Comparison of ENCODE assay signal across 19 cellular contexts in genomic region chr6:151247510-151247909, GRCh38. TPM values are rescaled to one million over a fixed set of nuclear protein-coding genes. Genes with fewer than 3 reads are reported as not detected.
DNase-seq lines count a peak whose midpoint lies in the region; ATAC-seq and TF ChIP-seq lines count a peak whose summit lies in the region.
"Had no signal": no experiment of that assay in that cellular context is flagged by ENCODE, and none has a peak within 500 bp of the region (broad histone marks: within the 10 kb centered on the region; RNA-seq: fewer than 3 reads in every experiment).

No MANE protein-coding gene starts in this region.

- H3K4me2 ChIP-seq in osteoblast (ENCODE audit: insufficient read depth, low read length), result no peak overlapping the region

- H3K27me3 ChIP-seq in osteoblast (ENCODE audit: insufficient read depth, low read length) (no peaks in the 10 kb centered on the region), colonic mucosa (no peaks in the 10 kb centered on the region)

- peaks cover 4% of the 10 kb centered on the region for H3K79me2 ChIP-seq in osteoblast (ENCODE audit: insufficient read depth, low read length)

- no peaks in the 10 kb centered on the region for H3K36me3 Mint-ChIP-seq in activated naive CD4-positive, alpha-beta T cell treated with anti-CD3 and anti-CD28 coated beads, Interleukin-2, amount 50 U/mL, for 24 hours
- H3K36me3 Mint-ChIP-seq: CD8-positive, alpha-beta T cell had no signal

- H3K4me1 Mint-ChIP-seq in activated naive CD4-positive, alpha-beta T cell treated with anti-CD3 and anti-CD28 coated beads, Interleukin-2, amount 50 U/mL, for 24 hours, result no peaks in the 10 kb centered on the region

- no peaks in the 10 kb centered on the region for H3K9me3 Mint-ChIP-seq in activated naive CD4-positive, alpha-beta T cell treated with anti-CD3 and anti-CD28 coated beads, Interleukin-2, amount 50 U/mL, for 24 hours
- H3K9me3 Mint-ChIP-seq: CD8-positive, alpha-beta T cell had no signal

- ATAC-seq in GM18502 (IDR thresholded peaks at IDR 0.05; ENCODE audit: poor library complexity, unreplicated experiment) (no peak), GM21786 (IDR thresholded peaks at IDR 0.05; ENCODE audit: unreplicated experiment) (no peak)
- ATAC-seq: CD8-positive, alpha-beta T cell had no signal

- no peaks in the 10 kb centered on the region for H3K4me1 ChIP-seq in osteoblast (ENCODE audit: insufficient read depth, low read length)
- H3K4me1 ChIP-seq in colonic mucosa, result no peaks in the 10 kb centered on the region

- no peak overlapping the region for H3K4me3 Mint-ChIP-seq in activated naive CD4-positive, alpha-beta T cell treated with anti-CD3 and anti-CD28 coated beads, Interleukin-2, amount 50 U/mL, for 24 hours
- H3K4me3 Mint-ChIP-seq: CD8-positive, alpha-beta T cell had no signal

- H3K4me3 ChIP-seq in osteoblast (ENCODE audit: insufficient read depth, low read length) (no peak overlapping the region), colonic mucosa (no peak overlapping the region)

- H3K27ac Mint-ChIP-seq in activated naive CD4-positive, alpha-beta T cell treated with anti-CD3 and anti-CD28 coated beads, Interleukin-2, amount 50 U/mL, for 24 hours, result peak overlapping the region; percentile 30
- H3K27ac Mint-ChIP-seq: CD8-positive, alpha-beta T cell had no signal

- H3K27me3 Mint-ChIP-seq in activated naive CD4-positive, alpha-beta T cell treated with anti-CD3 and anti-CD28 coated beads, Interleukin-2, amount 50 U/mL, for 24 hours, result peaks cover 24% of the 10 kb centered on the region

- H3K9ac ChIP-seq in colonic mucosa (ENCODE audit: low read depth in 2 of 2, low read length in 2 of 2), result no peak overlapping the region

- intact Hi-C loops in colonic mucosa (cut with DNase I), result no loop called here

- H3K36me3 ChIP-seq in osteoblast (ENCODE audit: insufficient read depth, low read length), result no peaks in the 10 kb centered on the region
- no peaks in the 10 kb centered on the region for H3K36me3 ChIP-seq in colonic mucosa

- H4K20me1 ChIP-seq in osteoblast (ENCODE audit: insufficient read depth, low read length), result no peaks in the 10 kb centered on the region

- no peaks in the 10 kb centered on the region for H3K9me3 ChIP-seq in osteoblast (ENCODE audit: low read depth, low read length)
- H3K9me3 ChIP-seq in colonic mucosa, result no peaks in the 10 kb centered on the region

- H3K27ac ChIP-seq in osteoblast (ENCODE audit: low read depth, low read length), result no peak overlapping the region
- no peak overlapping the region for H3K27ac ChIP-seq in colonic mucosa

- TF ChIP-seq CTCF in osteoblast (IDR thresholded peaks at IDR 0.05; ENCODE audit: extremely low read depth, low read depth, low read length) (no peak), colonic mucosa (IDR thresholded peaks at IDR 0.05) (no peak)

- peak overlapping the region; percentile 21 for H2AFZ ChIP-seq in osteoblast (ENCODE audit: low read length)

- TF ChIP-seq POLR2A in erythroblast (IDR thresholded peaks at IDR 0.05; ENCODE audit: low read length), result no peak

- DNase-seq in activated naive CD4-positive, alpha-beta T cell (lab: John Stamatoyannopoulos, UW), result no peak
- DNase-seq in fibroblast of peridontal ligament (ENCODE audit: extremely low read depth) (peak; percentile 71), osteoblast (ENCODE audit: insufficient read length, low spot score, missing footprints) (peak; percentile 43), colonic mucosa (no peak), erythroblast (lab: John Stamatoyannopoulos, UW) (no peak)
- DNase-seq: 8988T; CD8-positive, alpha-beta T cell; DMS79; GOT3; NCI-H1105 treated with DMSO at 0.1 percent for 48 hours; NCI-H1694 treated with DMSO at 0.1 percent for 48 hours; NCI-H2107; NCI-H446; NCI-H69; NK-92 treated with Interleukin-12 subunit alpha and Interleukin-12 subunit beta, amount 100 ng/mL, for 24 hours; OCI-M1 had no signal

RNA-seq across cellular contexts. Expression of gene AKAP12, which starts 7.7 kb away (rescaled TPM):
- total RNA-seq in osteoblast (67.3 and 70.1 TPM in 2 replicates), colonic mucosa (10 to 100 TPM in 1 of 2 donors, 1 to 10 TPM in 1; 3.9 to 38.8 TPM)

Comparison
In these comparisons a context has a peak if more than half of its experiments do, and no peak if none do; other contexts are left out.
1. DNase-seq: peak in fibroblast of peridontal ligament (single experiment) and osteoblast (single experiment); none in activated naive CD4-positive, alpha-beta T cell (0 of 4), colonic mucosa (single experiment) and erythroblast (0 of 2).